In genomic region chr6:163802267-163802666, GRCh38 we compare ENCODE assay signal across 30 cellular contexts.
"Had no signal": no experiment of that assay in that cellular context is flagged by ENCODE, and none has a peak within 500 bp of the region (broad histone marks: within the 10 kb centered on the region; RNA-seq: fewer than 3 reads in every experiment).

No MANE protein-coding gene starts in this region.

- H3K9me3 ChIP-seq: adrenal gland, body of pancreas, breast epithelium had no signal

- H3K36me3 ChIP-seq: adrenal gland, brain microvascular endothelial cell, breast epithelium, cardiac muscle cell had no signal

- ATAC-seq: activated naive CD4-positive, alpha-beta T cell treated with anti-CD3 and anti-CD28 coated beads, Interleukin-2, amount 50 U/mL, for 72 hours; activated naive CD8-positive, alpha-beta T cell treated with anti-CD3 and anti-CD28 coated beads, Interleukin-2, amount 50 U/mL, for 24 hours; activated T-cell treated with anti-CD3 and anti-CD28 coated beads, Interleukin-2, amount 50 U/mL, for 4 hours; activated T-cell treated with anti-CD3 and anti-CD28 coated beads, Interleukin-2, amount 50 U/mL, for 72 hours; activated T-helper 17 cell treated with anti-CD3 and anti-CD28 coated beads, Interleukin-2, amount 50 U/mL, for 72 hours; body of pancreas had no signal

- H3K4me3 ChIP-seq: adrenal gland, body of pancreas, breast epithelium, cardiac muscle cell had no signal

- DNase-seq: activated effector memory CD4-positive, alpha-beta T cell treated with anti-CD3 and anti-CD28 coated beads, Interleukin-2, amount 50 U/mL, for 16 hours; activated effector memory CD4-positive, alpha-beta T cell treated with Interleukin-2 at 50 U/mL for 16 hours; activated gamma-delta T cell; activated gamma-delta T cell treated with Interleukin-2 at 50 U/mL for 16 hours; activated naive CD4-positive, alpha-beta T cell; activated naive CD4-positive, alpha-beta T cell treated with anti-CD3 and anti-CD28 coated beads for 36 hours; activated naive CD4-positive, alpha-beta T cell treated with anti-CD3 and anti-CD28 coated beads, Interleukin-2, amount 10 ng/mL, durations not matched to agents 7 days and 5 days; activated naive CD4-positive, alpha-beta T cell treated with anti-CD3 and anti-CD28 coated beads, Interleukin-2, amount 50 U/mL, for 16 hours; activated naive CD4-positive, alpha-beta T cell treated with Interleukin-2 at 50 U/mL for 16 hours; activated naive CD8-positive, alpha-beta T cell treated with anti-CD3 and anti-CD28 coated beads for 36 hours; activated naive CD8-positive, alpha-beta T cell treated with anti-CD3 and anti-CD28 coated beads, Interleukin-2, amount 10 ng/mL, durations not matched to agents 7 days and 5 days; activated naive CD8-positive, alpha-beta T cell treated with anti-CD3 and anti-CD28 coated beads, Interleukin-2, amount 50 U/mL, for 24 hours; activated T-cell treated with anti-CD3 and anti-CD28 coated beads, Interleukin-2, amount 50 U/mL, for 24 hours; activated T-cell treated with anti-CD3 and anti-CD28 coated beads, Interleukin-2, amount 50 U/mL, for 4 hours; activated T-cell treated with anti-CD3 and anti-CD28 coated beads, Interleukin-2, amount 50 U/mL, for 48 hours; activated T-cell treated with anti-CD3 and anti-CD28 coated beads, Interleukin-2, amount 50 U/mL, for 72 hours; adrenal gland; amniotic stem cell; amygdala; anterior cingulate cortex; aorta; body of pancreas; brain microvascular endothelial cell; caudate nucleus; central memory CD4-positive, alpha-beta T cell; cerebellar nuclear complex had no signal

- H3K4me1 ChIP-seq: adrenal gland, body of pancreas, breast epithelium had no signal

- H3K27me3 ChIP-seq: adrenal gland, body of pancreas, brain microvascular endothelial cell, breast epithelium, cardiac muscle cell had no signal

- H3K27ac ChIP-seq: adrenal gland, body of pancreas, brain microvascular endothelial cell, breast epithelium, cardiac muscle cell had no signal
